1 cellular context compared by ENCODE assay signal in genomic region chr1:89881415-89882058, GRCh38.
A peak's percentile ranks its signal among the peaks of the same experiment; 100 is the strongest.
TF ChIP-seq lines count a peak whose summit lies in the region.

No MANE protein-coding gene starts in this region.

TF ChIP-seq in GM12878, 131 proteins besides CTCF, POLR2A, EP300 and RAD21 (continued from another document):
- TF ChIP-seq REST (IDR thresholded peaks at IDR 0.05; ENCODE audit: low read depth, low read length) = no peak
- no peak for TF ChIP-seq CHD1 (IDR thresholded peaks at IDR 0.05; ENCODE audit: low read depth, low read length)
- TF ChIP-seq ATF3 (IDR thresholded peaks at IDR 0.05; ENCODE audit: borderline replicate concordance, extremely low read depth, low read depth, low read length) = no peak
- 0 out of 2 replicates have a peak, but pooled peaks have one; percentile 7 for TF ChIP-seq IRF4 (IDR thresholded peaks at IDR 0.05; ENCODE audit: low read depth, low read length)
- no peak for TF ChIP-seq NR2C2 (IDR thresholded peaks at IDR 0.05; ENCODE audit: borderline replicate concordance, control insufficient read depth, insufficient read length, low read depth)
- TF ChIP-seq NR2C1 (IDR thresholded peaks at IDR 0.05) = no peak
- TF ChIP-seq CBX5 (IDR thresholded peaks at IDR 0.05; ENCODE audit: low read depth) = peak; percentile 77; the same call in 1 of the 2 replicates
- TF ChIP-seq BCLAF1 (IDR thresholded peaks at IDR 0.05) = no peak
- TF ChIP-seq SUPT20H (IDR thresholded peaks at IDR 0.05; ENCODE audit: borderline replicate concordance, control insufficient read depth, low read depth, low read length) = no peak
- no peak for TF ChIP-seq ZNF217 (IDR thresholded peaks at IDR 0.05)
- TF ChIP-seq TCF3 (IDR thresholded peaks at IDR 0.05; ENCODE audit: borderline replicate concordance, insufficient read depth, low read depth, low read length) = no peak
- TF ChIP-seq SREBF1 (IDR thresholded peaks at IDR 0.05; ENCODE audit: low read length) = no peak
- no peak for TF ChIP-seq MTA3 (IDR thresholded peaks at IDR 0.05; ENCODE audit: borderline replicate concordance, low read length)
- TF ChIP-seq HSF1 (IDR thresholded peaks at IDR 0.05; ENCODE audit: low read depth, low read length) = no peak
- no peak for TF ChIP-seq PBX3 (IDR thresholded peaks at IDR 0.05; ENCODE audit: insufficient replicate concordance, low read depth, low read length)
- TF ChIP-seq STAT3 (IDR thresholded peaks at IDR 0.05; ENCODE audit: low read depth, low read length) = no peak
- TF ChIP-seq ETV6 (conservative IDR thresholded peaks at IDR 0.05 in 1 of 2, IDR thresholded peaks at IDR 0.05 in 1 of 2; ENCODE audit: borderline replicate concordance in 1 of 2, low read depth in 1 of 2) = peak in 1 of 2 experiments; percentile 89; a peak in 2 of 4 replicates
- no peak for TF ChIP-seq BCL11A (IDR thresholded peaks at IDR 0.05; ENCODE audit: low read depth, low read length)
- no peak for TF ChIP-seq PML (IDR thresholded peaks at IDR 0.05; ENCODE audit: low read length)
- TF ChIP-seq HDGF (IDR thresholded peaks at IDR 0.05) = no peak
- no peak for TF ChIP-seq CHD4 (IDR thresholded peaks at IDR 0.05)
- TF ChIP-seq FOXK2 (IDR thresholded peaks at IDR 0.05) = no peak
- TF ChIP-seq NBN (IDR thresholded peaks at IDR 0.05) = no peak
- no peak for TF ChIP-seq IRF3 (IDR thresholded peaks at IDR 0.05)
- no peak for TF ChIP-seq SRF (IDR thresholded peaks at IDR 0.05; ENCODE audit: low read depth in 2 of 2, low read length in 2 of 2)
- no peak for TF ChIP-seq USF2 (IDR thresholded peaks at IDR 0.05; ENCODE audit: borderline replicate concordance, low read depth, low read length)
- TF ChIP-seq CBX3 (IDR thresholded peaks at IDR 0.05; ENCODE audit: borderline replicate concordance, low read depth) = no peak
